27 cellular contexts compared by ENCODE assay signal in the genomic region with DNA sequence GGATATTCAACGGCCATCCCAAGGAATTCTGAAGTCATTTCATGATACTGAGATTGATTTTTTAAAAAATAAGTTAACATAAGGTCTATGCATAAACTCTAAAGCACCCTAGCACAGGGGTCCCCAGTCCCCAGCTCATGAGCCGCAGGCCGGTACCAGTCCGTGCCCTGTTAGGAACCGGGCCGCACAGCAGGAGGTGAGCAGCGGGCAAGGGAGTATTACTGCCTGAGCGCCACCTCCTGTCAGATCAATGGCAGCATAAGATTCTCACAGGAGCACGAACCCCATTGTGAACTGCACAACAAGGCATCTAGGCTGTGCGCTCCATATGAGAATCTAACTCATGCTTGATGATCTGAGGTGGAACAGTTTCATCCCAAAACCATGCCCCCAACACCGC. TPM values are rescaled to one million over a fixed set of nuclear protein-coding genes. Genes with fewer than 3 reads are reported as not detected.
"Had no signal": no experiment of that assay in that cellular context is flagged by ENCODE, and none has a peak within 500 bp of the region (broad histone marks: within the 10 kb centered on the region; RNA-seq: fewer than 3 reads in every experiment).

No MANE protein-coding gene starts in this region.

- H3K27me3 ChIP-seq: dorsolateral prefrontal cortex, gastroesophageal sphincter, heart left ventricle, hepatocyte, ovary, spleen, tibial nerve, upper lobe of left lung had no signal

- H3K79me2 ChIP-seq: hepatocyte had no signal

- H3K4me1 Mint-ChIP-seq: memory B cell had no signal

- H3K27ac ChIP-seq: dorsolateral prefrontal cortex, gastroesophageal sphincter, heart left ventricle, hepatocyte, ovary, psoas muscle, skin epidermis, spleen, thoracic aorta, tibial nerve, upper lobe of left lung had no signal

- H3K36me3 ChIP-seq: ovary had no signal

- ATAC-seq: gastroesophageal sphincter; heart left ventricle; left lobe of liver; natural killer cell; psoas muscle; right cardiac atrium; stimulated activated naive B cell treated with anti-CD40 and anti-IgM and Interleukin-4, amounts not matched to agents 10 μg/mL and 1 μg/mL and 100 μg/mL, for 72 hours had no signal

- H2AFZ ChIP-seq: hepatocyte had no signal

- H3K4me2 ChIP-seq: hepatocyte had no signal

- H3K27ac Mint-ChIP-seq: memory B cell; natural killer cell; stimulated activated naive CD8-positive, alpha-beta T cell treated with anti-CD3 and anti-CD28 coated beads, Interleukin-15, Interleukin-2, amounts not matched to agents 100 ng/mL and 50 ng/mL, for 24 hours had no signal

- DNase-seq: cortex of kidney; dorsolateral prefrontal cortex; effector CD4-positive, alpha-beta T cell; heart left ventricle; kidney; natural killer cell; occipital lobe; ovary; posterior cingulate gyrus; psoas muscle; right cardiac atrium; spleen; stimulated activated CD4-positive, alpha-beta T cell treated with anti-CD3 and anti-CD28 coated beads, Interleukin-15, amount 100 ng/mL, for 24 hours; stimulated activated CD4-positive, alpha-beta T cell treated with anti-CD3 and anti-CD28 coated beads, Interleukin-2, amount 100 ng/mL, for 48 hours; stimulated activated naive B cell treated with anti-CD40 and anti-IgM and Interleukin-4, amounts not matched to agents 10 μg/mL and 1 μg/mL and 100 μg/mL, for 72 hours had no signal

- FAIRE-seq: kidney, urothelium cell line had no signal

- H3K4me3 ChIP-seq: dorsolateral prefrontal cortex, gastroesophageal sphincter, heart left ventricle, hepatocyte, lung, ovary, psoas muscle, skin epidermis, spleen, thoracic aorta, tibial nerve, upper lobe of left lung had no signal

- H3K4me3 Mint-ChIP-seq: memory B cell; natural killer cell; stimulated activated naive B cell treated with anti-CD40 and anti-IgM and Interleukin-4, amounts not matched to agents 10 μg/mL and 1 μg/mL and 100 μg/mL, for 72 hours; stimulated activated naive CD8-positive, alpha-beta T cell treated with anti-CD3 and anti-CD28 coated beads, Interleukin-15, Interleukin-2, amounts not matched to agents 100 ng/mL and 50 ng/mL, for 24 hours had no signal

- H3K27me3 Mint-ChIP-seq: memory B cell; stimulated activated naive B cell treated with anti-CD40 and anti-IgM and Interleukin-4, amounts not matched to agents 10 μg/mL and 1 μg/mL and 100 μg/mL, for 72 hours; stimulated activated naive CD8-positive, alpha-beta T cell treated with anti-CD3 and anti-CD28 coated beads, Interleukin-15, Interleukin-2, amounts not matched to agents 100 ng/mL and 50 ng/mL, for 24 hours had no signal

- H3K4me1 ChIP-seq: gastroesophageal sphincter, heart left ventricle, psoas muscle, tibial nerve, upper lobe of left lung had no signal

- H3K9me3 ChIP-seq: gastroesophageal sphincter, heart left ventricle, ovary, psoas muscle, thoracic aorta, tibial nerve, upper lobe of left lung had no signal

- H3K9me3 Mint-ChIP-seq: memory B cell; stimulated activated naive CD8-positive, alpha-beta T cell treated with anti-CD3 and anti-CD28 coated beads, Interleukin-15, Interleukin-2, amounts not matched to agents 100 ng/mL and 50 ng/mL, for 24 hours had no signal

RNA-seq across cellular contexts. Expression of a gene that starts 58.6 kb away (rescaled TPM):
- polyA plus RNA-seq: neural cell had no signal
